8 cellular contexts compared by ENCODE assay signal in genomic region chr5:69236733-69237132, GRCh38. TPM values are rescaled to one million over a fixed set of nuclear protein-coding genes. Genes with fewer than 3 reads are reported as not detected.
DNase-seq lines count a peak whose midpoint lies in the region; ATAC-seq, FAIRE-seq and TF ChIP-seq lines count a peak whose summit lies in the region.
"Not testable (repeated sequence)": the region's sequence is repeated elsewhere in the genome, so short reads cannot be mapped to it uniquely, and the experiment has no call there.

No MANE protein-coding gene starts in this region.

- H3K36me3 ChIP-seq in DND-41 (ENCODE audit: insufficient read depth, low read length) (peaks cover 29% of the 10 kb centered on the region), RWPE2 (ENCODE audit: low read depth) (peaks cover 50% of the 10 kb centered on the region)

- not testable (repeated sequence) for DNase-seq in A549 (ENCODE audit: low read depth in 1 of 2, low spot score in 1 of 2); DND-41; RWPE2 (ENCODE audit: low spot score); activated CD8-positive, alpha-beta T cell treated with anti-CD3 and anti-CD28 coated beads for 36 hours; activated naive CD8-positive, alpha-beta T cell treated with anti-CD3 and anti-CD28 coated beads, Interleukin-2, amount 10 ng/mL, durations not matched to agents 7 days and 5 days; epithelial cell of prostate (ENCODE audit: low read depth, low spot score); natural killer cell; stimulated activated effector memory CD8-positive, alpha-beta T cell treated with anti-CD3 and anti-CD28 coated beads, Interleukin-12 subunit alpha, Interleukin-12 subunit beta, amount 100 ng/mL, for 72 hours (ENCODE audit: low spot score in 2 of 2)

- peaks cover 62% of the 10 kb centered on the region for H3K79me2 ChIP-seq in DND-41 (ENCODE audit: insufficient read depth, low read length)

- not testable (repeated sequence) for ATAC-seq in A549; DND-41 (ENCODE audit: insufficient read depth, low read depth); RWPE2 (ENCODE audit: low read depth); activated CD8-positive, alpha-beta T cell treated with anti-CD3 and anti-CD28 coated beads for 36 hours; activated naive CD8-positive, alpha-beta T cell treated with anti-CD3 and anti-CD28 coated beads, Interleukin-2, amount 10 ng/mL, durations not matched to agents 7 days and 5 days (ENCODE audit: low read depth); natural killer cell; stimulated activated effector memory CD8-positive, alpha-beta T cell treated with anti-CD3 and anti-CD28 coated beads, Interleukin-12 subunit alpha, Interleukin-12 subunit beta, amount 100 ng/mL, for 72 hours

- not testable (repeated sequence) for H3K27me3 ChIP-seq in DND-41 (ENCODE audit: insufficient read depth, low read length, poor library complexity); RWPE2 (ENCODE audit: insufficient read depth, poor library complexity, severe bottlenecking)

- intact Hi-C loops in activated CD8-positive, alpha-beta T cell treated with anti-CD3 and anti-CD28 coated beads for 36 hours (cut with micrococcal nuclease); natural killer cell (cut with micrococcal nuclease): not testable (repeated sequence)

- not testable (repeated sequence) for TF ChIP-seq CTCF in A549 (IDR thresholded peaks at IDR 0.05); DND-41 (IDR thresholded peaks at IDR 0.05; ENCODE audit: borderline replicate concordance, extremely low read depth, low read length, poor library complexity, severe bottlenecking); RWPE2 (IDR thresholded peaks at IDR 0.05; ENCODE audit: poor library complexity, severe bottlenecking); activated CD8-positive, alpha-beta T cell treated with anti-CD3 and anti-CD28 coated beads for 36 hours (IDR thresholded peaks at IDR 0.05); natural killer cell (IDR thresholded peaks at IDR 0.05)

- not testable (repeated sequence) for H3K9me3 Mint-ChIP-seq in activated CD8-positive, alpha-beta T cell treated with anti-CD3 and anti-CD28 coated beads for 36 hours; activated naive CD8-positive, alpha-beta T cell treated with anti-CD3 and anti-CD28 coated beads, Interleukin-2, amount 10 ng/mL, durations not matched to agents 7 days and 5 days; natural killer cell; stimulated activated effector memory CD8-positive, alpha-beta T cell treated with anti-CD3 and anti-CD28 coated beads, Interleukin-12 subunit alpha, Interleukin-12 subunit beta, amount 100 ng/mL, for 72 hours

- not testable (repeated sequence) for H2AFZ ChIP-seq in DND-41 (ENCODE audit: low read depth, low read length)

- H3K4me1 ChIP-seq in A549 (peaks cover 43% of the 10 kb centered on the region), DND-41 (ENCODE audit: insufficient read depth, low read length) (peaks cover 38% of the 10 kb centered on the region), RWPE2 (ENCODE audit: insufficient read depth, poor library complexity, severe bottlenecking) (peaks cover 30% of the 10 kb centered on the region)

- not testable (repeated sequence) for TF ChIP-seq RAD21 in A549 (conservative IDR thresholded peaks at IDR 0.05 in 1 of 2, IDR thresholded peaks at IDR 0.05 in 1 of 2)

- H3K27ac ChIP-seq in A549; DND-41 (ENCODE audit: low read length): not testable (repeated sequence)
- peak overlapping the region; percentile 78 for H3K27ac ChIP-seq in RWPE2 (ENCODE audit: poor library complexity, severe bottlenecking)
- H3K27ac ChIP-seq in epithelial cell of prostate = peak overlapping the region; percentile 81

- not testable (repeated sequence) for TF ChIP-seq POLR2A in A549 (IDR thresholded peaks at IDR 0.05; ENCODE audit: low read length)

- not testable (repeated sequence) for H3K9ac ChIP-seq in DND-41 (ENCODE audit: low read depth, low read length)

- CTCF ChIA-PET in A549 (lab: Yijun Ruan, JAX) = interaction anchor here (1.1 kb wide), 1 partner anchor 12 kb away, joined by 3 read pairs; no protein-coding TSS in a partner anchor
- CTCF ChIA-PET in activated CD8-positive, alpha-beta T cell treated with anti-CD3 and anti-CD28 coated beads for 36 hours (lab: Charles Lee) = interaction anchor here (2.1 kb wide), 1 partner anchor 12 kb away, joined by 4 read pairs; no protein-coding TSS in a partner anchor

- H3K27me3 Mint-ChIP-seq in activated CD8-positive, alpha-beta T cell treated with anti-CD3 and anti-CD28 coated beads for 36 hours; activated naive CD8-positive, alpha-beta T cell treated with anti-CD3 and anti-CD28 coated beads, Interleukin-2, amount 10 ng/mL, durations not matched to agents 7 days and 5 days; natural killer cell (ENCODE audit: low read depth in 2 of 2): not testable (repeated sequence)

- peak overlapping the region; percentile 89; the same call in 2 of the 3 replicates for H3K4me2 ChIP-seq in A549
- peak overlapping the region; percentile 41 for H3K4me2 ChIP-seq in DND-41 (ENCODE audit: insufficient read depth, low read length)

- H3K4me1 Mint-ChIP-seq in activated CD8-positive, alpha-beta T cell treated with anti-CD3 and anti-CD28 coated beads for 36 hours (ENCODE audit: low read depth) = peaks cover 38% of the 10 kb centered on the region
- H3K4me1 Mint-ChIP-seq in activated naive CD8-positive, alpha-beta T cell treated with anti-CD3 and anti-CD28 coated beads, Interleukin-2, amount 10 ng/mL, durations not matched to agents 7 days and 5 days = peaks cover 27% of the 10 kb centered on the region
- peaks cover 44% of the 10 kb centered on the region in 2 donors for H3K4me1 Mint-ChIP-seq in natural killer cell
- H3K4me1 Mint-ChIP-seq in stimulated activated effector memory CD8-positive, alpha-beta T cell treated with anti-CD3 and anti-CD28 coated beads, Interleukin-12 subunit alpha, Interleukin-12 subunit beta, amount 100 ng/mL, for 72 hours = peaks cover 28% of the 10 kb centered on the region

- not testable (repeated sequence) for FAIRE-seq in A549 (lab: Jason Lieb, UNC)

- POLR2A ChIA-PET in A549 (lab: Yijun Ruan, JAX) = not testable (repeated sequence)
- POLR2A ChIA-PET in activated CD8-positive, alpha-beta T cell treated with anti-CD3 and anti-CD28 coated beads for 36 hours (lab: Charles Lee) = interaction anchor here (1.4 kb wide), 1 partner anchor 96 kb away, joined by 3 read pairs; the partner anchor contains the start of gene CCDC125
- POLR2A ChIA-PET in activated naive CD8-positive, alpha-beta T cell treated with anti-CD3 and anti-CD28 coated beads, Interleukin-2, amount 10 ng/mL, durations not matched to agents 7 days and 5 days (lab: Charles Lee) = interaction anchor here (1.4 kb wide), 1 partner anchor 98 kb away, joined by 8 read pairs; no protein-coding TSS in a partner anchor

- H4K20me1 ChIP-seq in DND-41 (ENCODE audit: insufficient read depth, low read length) = not testable (repeated sequence)

- H3K36me3 Mint-ChIP-seq in activated CD8-positive, alpha-beta T cell treated with anti-CD3 and anti-CD28 coated beads for 36 hours (ENCODE audit: low read depth) = peaks cover 27% of the 10 kb centered on the region
- H3K36me3 Mint-ChIP-seq in activated naive CD8-positive, alpha-beta T cell treated with anti-CD3 and anti-CD28 coated beads, Interleukin-2, amount 10 ng/mL, durations not matched to agents 7 days and 5 days = peaks cover 27% of the 10 kb centered on the region
- not testable (repeated sequence) for H3K36me3 Mint-ChIP-seq in natural killer cell
- H3K36me3 Mint-ChIP-seq in stimulated activated effector memory CD8-positive, alpha-beta T cell treated with anti-CD3 and anti-CD28 coated beads, Interleukin-12 subunit alpha, Interleukin-12 subunit beta, amount 100 ng/mL, for 72 hours = peaks cover 61% of the 10 kb centered on the region

- H3K27ac Mint-ChIP-seq in activated CD8-positive, alpha-beta T cell treated with anti-CD3 and anti-CD28 coated beads for 36 hours; stimulated activated effector memory CD8-positive, alpha-beta T cell treated with anti-CD3 and anti-CD28 coated beads, Interleukin-12 subunit alpha, Interleukin-12 subunit beta, amount 100 ng/mL, for 72 hours: not testable (repeated sequence)
- peak overlapping the region; percentile 6 for H3K27ac Mint-ChIP-seq in activated naive CD8-positive, alpha-beta T cell treated with anti-CD3 and anti-CD28 coated beads, Interleukin-2, amount 10 ng/mL, durations not matched to agents 7 days and 5 days
- H3K27ac Mint-ChIP-seq in natural killer cell = peak overlapping the region; percentile 79 to 84

- WGBS in A549 (ENCODE audit: missing lambda C conversion rate) = 86% methylated on average over 9 of the region's 9 CpGs

- TF ChIP-seq EP300 in A549 (IDR thresholded peaks at IDR 0.05) = not testable (repeated sequence)

- H3K9me3 ChIP-seq in A549; DND-41 (ENCODE audit: insufficient read depth, low read length, severe bottlenecking); RWPE2 (ENCODE audit: severe bottlenecking): not testable (repeated sequence)

- peak overlapping the region; percentile 38 for H3K4me3 Mint-ChIP-seq in activated CD8-positive, alpha-beta T cell treated with anti-CD3 and anti-CD28 coated beads for 36 hours
- peak overlapping the region; percentile 66 for H3K4me3 Mint-ChIP-seq in activated naive CD8-positive, alpha-beta T cell treated with anti-CD3 and anti-CD28 coated beads, Interleukin-2, amount 10 ng/mL, durations not matched to agents 7 days and 5 days
- peak overlapping the region; percentile 75 for H3K4me3 Mint-ChIP-seq in natural killer cell
- H3K4me3 Mint-ChIP-seq in stimulated activated effector memory CD8-positive, alpha-beta T cell treated with anti-CD3 and anti-CD28 coated beads, Interleukin-12 subunit alpha, Interleukin-12 subunit beta, amount 100 ng/mL, for 72 hours = peak overlapping the region; percentile 85

- not testable (repeated sequence) for H3K4me3 ChIP-seq in A549; RWPE2 (ENCODE audit: severe bottlenecking)
- H3K4me3 ChIP-seq in DND-41 (ENCODE audit: low read depth in 1 of 2, low read length in 2 of 2) = peak overlapping the region in 1 of 2 experiments; percentile 20; a peak in 1 of 4 replicates

RNA-seq across cellular contexts. Expression of gene CDK7, which starts 2.0 kb away (rescaled TPM):
- polyA plus RNA-seq in A549 (2011; rRNA removed) (115 and 118 TPM in 2 replicates), A549 (2017; fragmentation: RNase III; extraction: RNeasy Plus Mini Kit Qiagen cat#74134 plus additional on column Dnase treatment) (62.7 to 66.4 TPM (median 63.6 TPM) in 3 replicates)
- polyA plus RNA-seq in A549 (2012; cell fraction: cytosol; rRNA removed) = 22.7 and 23.7 TPM in 2 replicates
- polyA plus RNA-seq in A549 (2012; cell fraction: nucleus; rRNA removed) = 7.8 and 13.5 TPM in 2 replicates
- polyA minus RNA-seq in A549 (2011; rRNA and poly(A)+ RNA removed) = 26.1 and 77.0 TPM in 2 replicates
- 10 to 100 TPM; 40.6 to 46.2 TPM for total RNA-seq in activated CD8-positive, alpha-beta T cell treated with anti-CD3 and anti-CD28 coated beads for 36 hours
- 10 to 100 TPM; 21.2 to 23.7 TPM for total RNA-seq in activated naive CD8-positive, alpha-beta T cell treated with anti-CD3 and anti-CD28 coated beads, Interleukin-2, amount 10 ng/mL, durations not matched to agents 7 days and 5 days
- 10 to 100 TPM; 30.6 to 39.5 (median 30.8) TPM for total RNA-seq in natural killer cell

RNA-seq across cellular contexts. Expression of gene CENPH, which starts 47.4 kb away (rescaled TPM):
- polyA plus RNA-seq in A549 (2011; rRNA removed) (19.0 and 35.2 TPM in 2 replicates), A549 (2017; fragmentation: RNase III; extraction: RNeasy Plus Mini Kit Qiagen cat#74134 plus additional on column Dnase treatment) (26.7 to 33.1 TPM (median 26.7 TPM) in 3 replicates)
- 15.8 and 16.0 TPM in 2 replicates for polyA plus RNA-seq in A549 (2012; cell fraction: cytosol; rRNA removed)
- polyA plus RNA-seq in A549 (2012; cell fraction: nucleus; rRNA removed) = 5.2 and 13.0 TPM in 2 replicates
- polyA minus RNA-seq in A549 (2011; rRNA and poly(A)+ RNA removed) = 3.6 and 5.5 TPM in 2 replicates
- total RNA-seq in activated CD8-positive, alpha-beta T cell treated with anti-CD3 and anti-CD28 coated beads for 36 hours = 10 to 100 TPM; 97.0 to 98.6 TPM
- 10 to 100 TPM; 41.3 to 42.8 TPM for total RNA-seq in activated naive CD8-positive, alpha-beta T cell treated with anti-CD3 and anti-CD28 coated beads, Interleukin-2, amount 10 ng/mL, durations not matched to agents 7 days and 5 days
- total RNA-seq in natural killer cell = 1 to 10 TPM; 5.6 to 6.4 (median 5.6) TPM

Comparison
In these comparisons a context has a peak if more than half of its experiments do, and no peak if none do; other contexts are left out.
1. RNA of gene CENPH, which starts 47.4 kb away (total RNA-seq): 97.0 to 98.6 TPM in activated CD8-positive, alpha-beta T cell treated with anti-CD3 and anti-CD28 coated beads for 36 hours and 41.3 to 42.8 TPM in activated naive CD8-positive, alpha-beta T cell treated with anti-CD3 and anti-CD28 coated beads, Interleukin-2, amount 10 ng/mL, durations not matched to agents 7 days and 5 days; 5.6 to 6.4 TPM in natural killer cell; every median in the first group is over 4 times any median in the second.
2. Peak in every context shown above with its lines, with median percentiles within 50 percentile points of each other: H3K4me3 Mint-ChIP-seq.